Comparison of ENCODE assay signal across 8 cellular contexts in genomic region chr13:110874508-110874960, GRCh38. TPM values are rescaled to one million over a fixed set of nuclear protein-coding genes. Genes with fewer than 3 reads are reported as not detected.
A peak's percentile ranks its signal among the peaks of the same experiment; 100 is the strongest.
DNase-seq lines count a peak whose midpoint lies in the region; ATAC-seq and TF ChIP-seq lines count a peak whose summit lies in the region.

No MANE protein-coding gene starts in this region.

- no peaks in the 10 kb centered on the region; the same call in 1 of the 2 replicates for H3K36me3 ChIP-seq in HUES48 (ENCODE audit: control insufficient read depth, insufficient read depth, low read length)

- H3K4me3 Mint-ChIP-seq in activated naive CD8-positive, alpha-beta T cell, result peak overlapping the region; percentile 80
- H3K4me3 Mint-ChIP-seq in osteocyte (ENCODE audit: unreplicated experiment) (no peak overlapping the region), type B pancreatic cell (peak overlapping the region; percentile 84)

- peaks cover under 1% of the 10 kb centered on the region for H3K27me3 Mint-ChIP-seq in activated naive CD8-positive, alpha-beta T cell
- H3K27me3 Mint-ChIP-seq in osteocyte (ENCODE audit: unreplicated experiment), result no peaks in the 10 kb centered on the region
- H3K27me3 Mint-ChIP-seq in type B pancreatic cell, result no peaks in the 10 kb centered on the region

- intact Hi-C loops in Right ventricle myocardium superior (cut with DNase I), result loop anchor here (5.0 kb wide), 1 partner anchor 38 kb away; no protein-coding TSS in a partner anchor

- peak overlapping the region; percentile 11 for H3K27ac ChIP-seq in HUES48 (ENCODE audit: low read depth, low read length)

- H3K27ac Mint-ChIP-seq in activated naive CD8-positive, alpha-beta T cell, result peak overlapping the region; percentile 12
- H3K27ac Mint-ChIP-seq in osteocyte (ENCODE audit: unreplicated experiment), result peak overlapping the region; percentile 83
- H3K27ac Mint-ChIP-seq in type B pancreatic cell, result peak overlapping the region; percentile 57

- peaks cover 7% of the 10 kb centered on the region for H3K4me1 Mint-ChIP-seq in activated naive CD8-positive, alpha-beta T cell (ENCODE audit: low read depth)
- peaks cover 41% of the 10 kb centered on the region for H3K4me1 Mint-ChIP-seq in osteocyte (ENCODE audit: unreplicated experiment)
- H3K4me1 Mint-ChIP-seq in type B pancreatic cell (ENCODE audit: unreplicated experiment), result peaks cover 33% of the 10 kb centered on the region

- no peaks in the 10 kb centered on the region for H3K9me3 Mint-ChIP-seq in activated naive CD8-positive, alpha-beta T cell (ENCODE audit: low read depth)
- H3K9me3 Mint-ChIP-seq in osteocyte (ENCODE audit: unreplicated experiment), result no peaks in the 10 kb centered on the region
- no peaks in the 10 kb centered on the region for H3K9me3 Mint-ChIP-seq in type B pancreatic cell

- TF ChIP-seq CTCF in osteocyte (IDR thresholded peaks at IDR 0.05), result no peak
- TF ChIP-seq CTCF in type B pancreatic cell (conservative IDR thresholded peaks at IDR 0.05), result no peak

- no peaks in the 10 kb centered on the region for H3K36me3 Mint-ChIP-seq in activated naive CD8-positive, alpha-beta T cell
- H3K36me3 Mint-ChIP-seq in osteocyte (ENCODE audit: unreplicated experiment), result peaks cover 4% of the 10 kb centered on the region
- no peaks in the 10 kb centered on the region for H3K36me3 Mint-ChIP-seq in type B pancreatic cell

- DNase-seq in ELR (ENCODE audit: low read depth) (peak; percentile 83), RPMI8226 (peak; percentile 62), Right ventricle myocardium superior (peak; percentile 93), osteocyte (ENCODE audit: extremely low spot score, unreplicated experiment) (peak; percentile 92), type B pancreatic cell (ENCODE audit: extremely low spot score, unreplicated experiment) (peak; percentile 83)

- H3K4me1 ChIP-seq in HUES48 (ENCODE audit: control insufficient read depth, insufficient read depth, low read length), result peaks cover 20% of the 10 kb centered on the region

- no peaks in the 10 kb centered on the region for H3K9me3 ChIP-seq in HUES48 (ENCODE audit: control insufficient read depth, insufficient read depth, low read length)

- no peak overlapping the region for H3K9ac ChIP-seq in HUES48 (ENCODE audit: low read depth, low read length)

- ATAC-seq in Right ventricle myocardium superior (ENCODE audit: poor library complexity), result peak; percentile 92
- no peak for ATAC-seq in HG02938 (IDR thresholded peaks at IDR 0.05; ENCODE audit: unreplicated experiment)

- H3K27me3 ChIP-seq in HUES48 (ENCODE audit: control insufficient read depth, insufficient read depth, low read length), result no peaks in the 10 kb centered on the region

- H3K4me3 ChIP-seq in HUES48 (ENCODE audit: low read depth, low read length), result peak overlapping the region; percentile 49

RNA-seq across cellular contexts. Expression of gene ANKRD10, which starts 40.3 kb away (rescaled TPM):
- 45.3 TPM for total RNA-seq in Right ventricle myocardium superior
- total RNA-seq in osteocyte, result 248 and 257 TPM in 2 replicates
- 87.9 and 142 TPM in 2 replicates for total RNA-seq in type B pancreatic cell (ENCODE audit: low replicate concordance)

Comparison
In these comparisons a context has a peak if more than half of its experiments do, and no peak if none do; other contexts are left out.
1. H3K27ac Mint-ChIP-seq: peak in every context shown above with its lines; median percentile 83 in osteocyte; 57 in type B pancreatic cell; 12 in activated naive CD8-positive, alpha-beta T cell.